In the genomic region with DNA sequence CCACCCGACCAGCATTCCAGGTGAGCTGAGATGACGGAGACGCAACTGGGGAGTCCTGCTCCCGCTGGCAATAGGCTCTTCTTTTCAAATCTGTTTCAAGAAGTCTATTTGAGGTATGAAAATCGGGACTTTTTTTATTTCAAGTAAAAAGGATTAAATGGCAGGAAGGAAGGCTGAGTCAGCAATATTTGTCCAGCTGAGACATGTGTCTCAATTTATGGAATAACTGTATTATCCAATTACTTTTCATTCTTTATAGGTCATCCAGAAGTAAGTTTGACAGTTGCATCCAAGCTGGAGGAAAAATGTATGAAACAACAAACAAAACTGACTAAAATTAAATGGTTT, we compare ENCODE assay signal across 1 cellular context.
A peak's percentile ranks its signal among the peaks of the same experiment; 100 is the strongest.
TF ChIP-seq lines count a peak whose summit lies in the region.

No MANE protein-coding gene starts in this region.

TF ChIP-seq in HEK293, 187 proteins besides CTCF, POLR2A, EP300 and RAD21:
- TF ChIP-seq ZNF510 (tag by site-specific recombination; IDR thresholded peaks at IDR 0.05; ENCODE audit: insufficient replicate concordance) = peak; percentile 23
- TF ChIP-seq, protein P1, sequence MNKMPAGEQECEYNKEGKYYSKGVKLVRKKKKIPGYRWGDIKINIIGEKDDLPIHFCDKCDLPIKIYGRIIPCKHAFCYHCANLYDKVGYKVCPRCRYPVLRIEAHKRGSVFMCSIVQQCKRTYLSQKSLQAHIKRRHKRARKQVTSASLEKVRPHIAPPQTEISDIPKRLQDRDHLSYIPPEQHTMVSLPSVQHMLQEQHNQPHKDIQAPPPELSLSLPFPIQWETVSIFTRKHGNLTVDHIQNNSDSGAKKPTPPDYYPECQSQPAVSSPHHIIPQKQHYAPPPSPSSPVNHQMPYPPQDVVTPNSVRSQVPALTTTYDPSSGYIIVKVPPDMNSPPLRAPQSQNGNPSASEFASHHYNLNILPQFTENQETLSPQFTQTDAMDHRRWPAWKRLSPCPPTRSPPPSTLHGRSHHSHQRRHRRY (tag by site-specific recombination; IDR thresholded peaks at IDR 0.05) = no peak
- TF ChIP-seq, protein P2, sequence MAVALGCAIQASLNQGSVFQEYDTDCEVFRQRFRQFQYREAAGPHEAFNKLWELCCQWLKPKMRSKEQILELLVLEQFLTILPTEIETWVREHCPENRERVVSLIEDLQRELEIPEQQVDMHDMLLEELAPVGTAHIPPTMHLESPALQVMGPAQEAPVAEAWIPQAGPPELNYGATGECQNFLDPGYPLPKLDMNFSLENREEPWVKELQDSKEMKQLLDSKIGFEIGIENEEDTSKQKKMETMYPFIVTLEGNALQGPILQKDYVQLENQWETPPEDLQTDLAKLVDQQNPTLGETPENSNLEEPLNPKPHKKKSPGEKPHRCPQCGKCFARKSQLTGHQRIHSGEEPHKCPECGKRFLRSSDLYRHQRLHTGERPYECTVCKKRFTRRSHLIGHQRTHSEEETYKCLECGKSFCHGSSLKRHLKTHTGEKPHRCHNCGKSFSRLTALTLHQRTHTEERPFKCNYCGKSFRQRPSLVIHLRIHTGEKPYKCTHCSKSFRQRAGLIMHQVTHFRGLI (tag by site-specific recombination; IDR thresholded peaks at IDR 0.05) = no peak
